Comparison of ENCODE assay signal across 15 cellular contexts in genomic region chr5:149416977-149417713, GRCh38. TPM values are rescaled to one million over a fixed set of nuclear protein-coding genes. Genes with fewer than 3 reads are reported as not detected.
DNase-seq lines count a peak whose midpoint lies in the region; ATAC-seq, FAIRE-seq and TF ChIP-seq lines count a peak whose summit lies in the region.
"Had no signal": no experiment of that assay in that cellular context is flagged by ENCODE, and none has a peak within 500 bp of the region (broad histone marks: within the 10 kb centered on the region; RNA-seq: fewer than 3 reads in every experiment).

No MANE protein-coding gene starts in this region.

- TF ChIP-seq EP300 in H1 (IDR thresholded peaks at IDR 0.05; ENCODE audit: borderline replicate concordance in 1 of 2, low read depth in 2 of 2, low read length in 2 of 2): no peak

- H2AK5ac ChIP-seq in H1 (ENCODE audit: low read depth, low read length): no peak overlapping the region

- no peak for ATAC-seq in upper lobe of right lung
- no peak for ATAC-seq in esophagus mucosa
- ATAC-seq in HG02759 (IDR thresholded peaks at IDR 0.05; ENCODE audit: unreplicated experiment): no peak

- no peak overlapping the region for H2BK120ac ChIP-seq in H1 (replicated peaks; ENCODE audit: low read depth, low read length)

- H3K56ac ChIP-seq in H1 (replicated peaks; ENCODE audit: insufficient read length, low read depth, low read length): no peak overlapping the region

- H3K23me2 ChIP-seq in H1 (ENCODE audit: low read depth, low read length): no peaks in the 10 kb centered on the region

- 0 out of 2 replicates have a peak overlapping the region, but pooled peaks have one; percentile 44 for H2BK5ac ChIP-seq in H1 (ENCODE audit: low read depth, low read length)

- H3K4me3 ChIP-seq in H1 (ENCODE audit: extremely low read depth in 1 of 4, insufficient read depth in 2 of 4, low read depth in 3 of 4, low read length in 4 of 4) (no peak overlapping the region), muscle layer of duodenum (ENCODE audit: low read depth in 1 of 2, low read length in 2 of 2) (peak overlapping the region; percentile 5 to 47), upper lobe of right lung (peak overlapping the region; percentile 23)
- H3K4me3 ChIP-seq: skin epidermis had no signal

- H3K4ac ChIP-seq in H1 (replicated peaks; ENCODE audit: insufficient read length, low read depth, low read length): no peak overlapping the region

- no peaks in the 10 kb centered on the region for H3K79me1 ChIP-seq in H1 (ENCODE audit: low read depth, low read length)

- H3K9ac ChIP-seq in H1 (replicated peaks in 1 of 4; ENCODE audit: extremely low read depth in 1 of 4, low read depth in 3 of 4, low read length in 3 of 4): no peak overlapping the region

- H3K36me3 ChIP-seq in H1 (ENCODE audit: control insufficient read depth in 2 of 4, insufficient read depth in 4 of 4, low read length in 3 of 4) (no peaks in the 10 kb centered on the region), muscle layer of duodenum (ENCODE audit: control insufficient read depth in 1 of 2, insufficient read depth in 2 of 2, low read length in 2 of 2) (peaks cover 19 to 36% of the 10 kb centered on the region in 2 donors), upper lobe of right lung (no peaks in the 10 kb centered on the region)

- POLR2A ChIA-PET in H1 (lab: Charles Lee; ENCODE audit: partially characterized antibody): interaction anchor here (0.8 to 2.0 kb wide), 6 partner anchors 10 to 72 kb away, joined by 3 to 8 read pairs (median 3); partner anchors contain the start of gene GRPEL2

- no peak overlapping the region for H3K18ac ChIP-seq in H1 (ENCODE audit: extremely low read depth, low read length)

- H3K4me1 ChIP-seq in H1 (replicated peaks in 1 of 4; ENCODE audit: control insufficient read depth in 3 of 4, insufficient read depth in 4 of 4, low read length in 3 of 4) (peaks cover 0 to 9% (median 4%) of the 10 kb centered on the region in 4 experiments), muscle layer of duodenum (ENCODE audit: control insufficient read depth in 1 of 2, insufficient read depth in 2 of 2, low read length in 2 of 2) (peaks cover 0 to 68% of the 10 kb centered on the region in 2 donors), upper lobe of right lung (peaks cover 67% of the 10 kb centered on the region)

- peak overlapping the region; percentile 20 for H4K91ac ChIP-seq in H1 (replicated peaks; ENCODE audit: insufficient read length, low read length)

- no peak overlapping the region for H4K8ac ChIP-seq in H1 (ENCODE audit: extremely low read depth, insufficient read depth, low read length)

- peak overlapping the region; percentile 46; the same call in 1 of the 2 replicates for H2BK15ac ChIP-seq in H1 (ENCODE audit: low read length)

- H4K5ac ChIP-seq in H1 (ENCODE audit: insufficient read length, low read depth, low read length): no peak overlapping the region

- CTCF ChIA-PET in H1 (lab: Charles Lee; ENCODE audit: partially characterized antibody): interaction anchor here (0.7 to 15.4 kb wide), 11 partner anchors 11 to 148 kb away, joined by 3 to 315 read pairs (median 5); partner anchors contain the start of gene IL17B

- no peak overlapping the region for H3K23ac ChIP-seq in H1 (ENCODE audit: insufficient read length)

- peak overlapping the region; percentile 80 for H2BK12ac ChIP-seq in H1 (ENCODE audit: low read depth, low read length)

- TF ChIP-seq RAD21 in H1 (IDR thresholded peaks at IDR 0.05 in 1 of 2, conservative IDR thresholded peaks at IDR 0.05 in 1 of 2; ENCODE audit: low read depth in 2 of 2, low read length in 2 of 2): no peak

- no peaks in the 10 kb centered on the region for H4K20me1 ChIP-seq in H1 (replicated peaks in 1 of 2; ENCODE audit: control insufficient read depth in 1 of 2, insufficient read depth in 2 of 2, low read length in 2 of 2)

- DNase-seq in NCI-H82 (lab: John Stamatoyannopoulos, UW) (peak; percentile 37), NCI-H82 treated with DMSO at 0.1 percent for 48 hours (lab: John Stamatoyannopoulos, UW; ENCODE audit: unreplicated experiment) (no peak), H1 (ENCODE audit: low read depth in 1 of 2, low spot score in 2 of 2) (no peak), upper lobe of right lung (no peak), hypothalamus (lab: John Stamatoyannopoulos, UW) (no peak)
- DNase-seq: activated CD4-positive, alpha-beta T cell treated with anti-CD3 and anti-CD28 coated beads, Interleukin-2, amount 10 ng/mL, durations not matched to agents 7 days and 5 days; DND-41; NCI-H226; SHP77 had no signal

- peak overlapping the region; percentile 89 for H2AFZ ChIP-seq in H1 (ENCODE audit: low read length)

- TF ChIP-seq CTCF in H1 (IDR thresholded peaks at IDR 0.05; ENCODE audit: control extremely low read depth in 1 of 3, insufficient read depth in 1 of 3, low read depth in 1 of 3, low read length in 3 of 3) (no peak), upper lobe of right lung (IDR thresholded peaks at IDR 0.05) (no peak)

- H3K4me2 ChIP-seq in H1 (ENCODE audit: insufficient read depth in 1 of 2, low read depth in 2 of 2, low read length in 2 of 2): peak overlapping the region; percentile 28 to 41; a peak in 3 of 4 replicates

- 84 to 100% methylated on average over 2 to 8 of the region's 8 CpGs for whole genome bisulfite sequencing in H1 (ENCODE audit: extremely low coverage in 1 of 2, insufficient coverage in 1 of 2, insufficient read length in 1 of 2, insufficient replicate concordance in 2 of 2, low coverage in 1 of 2, low lambda C conversion rate in 2 of 2, missing lambda C conversion rate in 1 of 2), 2 experiments

- no peaks in the 10 kb centered on the region for H3K9me3 ChIP-seq in H1 (ENCODE audit: insufficient read depth in 2 of 2, low read depth in 1 of 2, low read length in 1 of 2)
- H3K9me3 ChIP-seq in muscle layer of duodenum (ENCODE audit: control insufficient read depth in 1 of 2, low read length in 2 of 2): no peaks in the 10 kb centered on the region
- no peaks in the 10 kb centered on the region for H3K9me3 ChIP-seq in upper lobe of right lung

- intact Hi-C loops in upper lobe of right lung (cut with DNase I): no loop called here

- FAIRE-seq in H1 (lab: Jason Lieb, UNC): no peak
- FAIRE-seq: A204.1 had no signal

- H3K27me3 ChIP-seq in H1 (replicated peaks in 1 of 4; ENCODE audit: control insufficient read depth in 3 of 4, extremely low read depth in 1 of 4, insufficient read depth in 3 of 4, low read length in 3 of 4) (no peaks in the 10 kb centered on the region), muscle layer of duodenum (ENCODE audit: low read depth, low read length) (no peaks in the 10 kb centered on the region), upper lobe of right lung (no peaks in the 10 kb centered on the region)

- no peak overlapping the region for H2BK20ac ChIP-seq in H1 (ENCODE audit: low read length)

- TF ChIP-seq POLR2A in H1 (IDR thresholded peaks at IDR 0.05; ENCODE audit: control extremely low read depth in 1 of 2, low read depth in 2 of 2, low read length in 2 of 2): no peak

- H3K27ac ChIP-seq in H1 (ENCODE audit: low read depth, low read length) (no peak overlapping the region), muscle layer of duodenum (ENCODE audit: low read length) (peak overlapping the region; percentile 92), upper lobe of right lung (peak overlapping the region; percentile 66)
- H3K27ac ChIP-seq: epithelial cell of prostate had no signal

- no peaks in the 10 kb centered on the region for H3K79me2 ChIP-seq in H1 (ENCODE audit: control insufficient read depth in 1 of 2, insufficient read depth in 2 of 2, low read length in 2 of 2)

- H3K14ac ChIP-seq in H1 (ENCODE audit: insufficient read length): no peak overlapping the region

TF ChIP-seq in H1, 55 proteins besides CTCF, POLR2A, EP300 and RAD21:
- TF ChIP-seq SRF (IDR thresholded peaks at IDR 0.05; ENCODE audit: low read depth, low read length) (peak; percentile 84), NANOG (IDR thresholded peaks at IDR 0.05; ENCODE audit: insufficient read depth, low read depth, low read length, poor library complexity, severe bottlenecking) (no peak)

RNA-seq across cellular contexts. Expression of gene IL17B, which starts 38.1 kb away (rescaled TPM):
- not detected in 2 replicates for total RNA-seq in H1 (2021; fragmentation: NEBNext Ultra II Directional; extraction: Animal tissue kit (Norgen Biotek cat#: 25700))
- polyA plus RNA-seq in H1 (2011; rRNA removed): 0.18 TPM in 1 of 2 replicates, not detected in the other
- not detected for polyA plus RNA-seq in H1 (2011; cell fraction: cytosol; rRNA removed)
- polyA plus RNA-seq in H1 (2011; cell fraction: nucleus; rRNA removed): not detected
- polyA plus RNA-seq in H1 (2012, experiment 1 of 2): not detected in 4 replicates
- not detected for polyA plus RNA-seq in H1 (2012, experiment 2 of 2)
- polyA plus RNA-seq in H1 (2013, experiment 1 of 2): not detected
- not detected for polyA plus RNA-seq in H1 (2013, experiment 2 of 2)
- not detected in 2 replicates for polyA minus RNA-seq in H1 (2011; rRNA and poly(A)+ RNA removed)
- polyA minus RNA-seq in H1 (2011; cell fraction: cytosol; rRNA and poly(A)+ RNA removed): not detected
- polyA minus RNA-seq in H1 (2011; cell fraction: nucleus; rRNA and poly(A)+ RNA removed): not detected
- total RNA-seq in upper lobe of right lung (not detected), esophagus mucosa (0.28 TPM)
- total RNA-seq: activated CD4-positive, alpha-beta T cell treated with anti-CD3 and anti-CD28 coated beads, Interleukin-2, amount 10 ng/mL, durations not matched to agents 7 days and 5 days had no signal

RNA-seq across cellular contexts. Expression of gene PCYOX1L, which starts 59.3 kb away (rescaled TPM):
- total RNA-seq in H1 (2021; fragmentation: NEBNext Ultra II Directional; extraction: Animal tissue kit (Norgen Biotek cat#: 25700)): 6.8 and 7.9 TPM in 2 replicates
- 17.2 and 19.0 TPM in 2 replicates for polyA plus RNA-seq in H1 (2011; rRNA removed)
- polyA plus RNA-seq in H1 (2011; cell fraction: cytosol; rRNA removed): 14.6 TPM
- polyA plus RNA-seq in H1 (2011; cell fraction: nucleus; rRNA removed): 26.8 TPM
- polyA plus RNA-seq in H1 (2012, experiment 1 of 2): 8.6 to 13.2 TPM (median 10.8 TPM) in 4 replicates
- 5.0 TPM for polyA plus RNA-seq in H1 (2012, experiment 2 of 2)
- 15.8 TPM for polyA plus RNA-seq in H1 (2013, experiment 1 of 2)
- polyA plus RNA-seq in H1 (2013, experiment 2 of 2): 16.5 TPM
- polyA minus RNA-seq in H1 (2011; rRNA and poly(A)+ RNA removed): 13.5 and 14.2 TPM in 2 replicates
- polyA minus RNA-seq in H1 (2011; cell fraction: cytosol; rRNA and poly(A)+ RNA removed): 6.1 TPM
- polyA minus RNA-seq in H1 (2011; cell fraction: nucleus; rRNA and poly(A)+ RNA removed): 10.8 TPM
- total RNA-seq in upper lobe of right lung: 6.6 TPM
- total RNA-seq in esophagus mucosa: 6.5 TPM

Comparison
In these comparisons a context has a peak if more than half of its experiments do, and no peak if none do; other contexts are left out.
1. H3K4me3 ChIP-seq: peak in muscle layer of duodenum (2 of 2) and upper lobe of right lung (single experiment); none in H1 (0 of 4).